Comparison of ENCODE assay signal across 8 cellular contexts in the genomic region with DNA sequence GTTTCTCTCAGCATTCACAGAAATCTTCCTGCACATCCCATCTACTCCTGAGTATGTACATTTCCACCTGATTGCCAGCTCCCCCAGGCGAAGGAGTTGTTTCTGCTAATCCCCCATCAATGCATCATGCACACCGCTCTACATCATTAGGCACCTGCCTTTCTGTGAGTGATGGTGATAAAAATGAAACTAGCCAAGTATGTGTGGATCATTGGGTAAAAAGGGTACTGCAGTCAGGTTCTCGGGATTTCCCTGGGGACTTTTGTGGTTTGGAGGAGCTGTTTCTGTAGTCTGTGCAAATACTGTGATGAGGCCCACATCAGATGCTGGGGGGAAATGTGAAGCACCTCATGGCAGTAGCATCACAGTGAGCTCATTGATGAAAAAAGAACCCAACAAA. TPM values are rescaled to one million over a fixed set of nuclear protein-coding genes. Genes with fewer than 3 reads are reported as not detected.
DNase-seq lines count a peak whose midpoint lies in the region; ATAC-seq and TF ChIP-seq lines count a peak whose summit lies in the region.

No MANE protein-coding gene starts in this region.

- H3K4me1 Mint-ChIP-seq in Calu3 (ENCODE audit: low read depth, unreplicated experiment) = peaks cover 12% of the 10 kb centered on the region

- CTCF ChIA-PET in Calu3 (lab: Charles Lee) = interaction anchor here (0.9 to 2.0 kb wide), 2 partner anchors 17 to 32 kb away, joined by 3 to 4 read pairs; no protein-coding TSS in a partner anchor

- H3K27me3 ChIP-seq in KMS-11 (ENCODE audit: insufficient read depth, low read depth) = no peaks in the 10 kb centered on the region

- no peaks in the 10 kb centered on the region for H3K79me2 ChIP-seq in KMS-11 (ENCODE audit: insufficient read depth, low read depth)

- TF ChIP-seq CTCF in Calu3 (IDR thresholded peaks at IDR 0.05; ENCODE audit: unreplicated experiment) (no peak), KMS-11 (conservative IDR thresholded peaks at IDR 0.05; ENCODE audit: low read depth, low read length) (no peak)

- H3K36me3 Mint-ChIP-seq in Calu3 (ENCODE audit: insufficient read depth, unreplicated experiment) = peaks cover 7% of the 10 kb centered on the region

- intact Hi-C loops in Calu3 (cut with micrococcal nuclease; ENCODE audit: unreplicated experiment) = no loop called here
- intact Hi-C loops in posterior vena cava (cut with DNase I) = loop anchor here in 1 of 2 donors (5.0 kb wide), 1 partner anchor 1008 kb away; no protein-coding TSS in a partner anchor

- no peaks in the 10 kb centered on the region for H3K27me3 Mint-ChIP-seq in Calu3 (ENCODE audit: unreplicated experiment)

- no TSS peak for BruUV-seq in Calu3 (replicated peaks; lab: Mats Ljungman, UMichigan)

- H3K36me3 ChIP-seq in KMS-11 (ENCODE audit: insufficient read depth) = no peaks in the 10 kb centered on the region

- H3K4me3 ChIP-seq in KMS-11 (IDR thresholded peaks at IDR 0.05; ENCODE audit: insufficient read depth, low read depth, low read length) = no peak overlapping the region

- peaks cover 49% of the 10 kb centered on the region for H3K4me1 ChIP-seq in KMS-11 (ENCODE audit: low read depth, poor library complexity, severe bottlenecking)

- peak; percentile 82 for ATAC-seq in GM21447 (IDR thresholded peaks at IDR 0.05; ENCODE audit: unreplicated experiment)

- no peaks in the 10 kb centered on the region for H3K9me3 Mint-ChIP-seq in Calu3 (ENCODE audit: low read depth, unreplicated experiment)

- H3K4me3 Mint-ChIP-seq in Calu3 (ENCODE audit: low read depth, unreplicated experiment) = no peak overlapping the region

- peak overlapping the region; percentile 70 for H3K27ac ChIP-seq in KMS-11

- peak overlapping the region; percentile 41; the same call in 1 of the 2 replicates for H3K9ac ChIP-seq in KMS-11

- H3K4me2 ChIP-seq in KMS-11 = peak overlapping the region; percentile 51

- DNase-seq in Calu3 = peak; percentile 12
- peak; percentile 57 for DNase-seq in activated CD8-positive, alpha-beta memory T cell treated with anti-CD3 and anti-CD28 coated beads, Interleukin-2, amount 50 U/mL, for 24 hours (ENCODE audit: extremely low read depth)
- peak; percentile 85 for DNase-seq in stimulated activated CD4-positive, alpha-beta T cell treated with anti-CD3 and anti-CD28 coated beads, Interleukin-15, amount 100 ng/mL, for 24 hours
- DNase-seq in posterior vena cava (ENCODE audit: low spot score) = no peak
- DNase-seq in H4 (ENCODE audit: low spot score) = no peak
- DNase-seq in medulla oblongata (ENCODE audit: extremely low spot score) = no peak

- H2AFZ ChIP-seq in KMS-11 (ENCODE audit: low read depth) = peak overlapping the region; percentile 40

- no peak overlapping the region for H3K27ac Mint-ChIP-seq in Calu3 (ENCODE audit: unreplicated experiment)

- H4K20me1 ChIP-seq in KMS-11 (ENCODE audit: insufficient read depth) = no peaks in the 10 kb centered on the region

RNA-seq across cellular contexts. Expression of gene CAMK4, which starts 30.4 kb away (rescaled TPM):
- total RNA-seq in Calu3 (2022) = 19.4 and 23.3 TPM in 2 replicates
- total RNA-seq in posterior vena cava = under 1 TPM; 0.38 to 0.69 TPM
- 8.8 and 22.5 TPM in 2 replicates for total RNA-seq in H4 (2014; rRNA removed; shearing (Covaris generic))

Comparison
In these comparisons a context has a peak if more than half of its experiments do, and no peak if none do; other contexts are left out.
1. DNase-seq: peak in Calu3 (single experiment), activated CD8-positive, alpha-beta memory T cell treated with anti-CD3 and anti-CD28 coated beads, Interleukin-2, amount 50 U/mL, for 24 hours (single experiment) and stimulated activated CD4-positive, alpha-beta T cell treated with anti-CD3 and anti-CD28 coated beads, Interleukin-15, amount 100 ng/mL, for 24 hours (single experiment); none in posterior vena cava (single experiment), H4 (single experiment) and medulla oblongata (single experiment).